Comparison of ENCODE assay signal across 8 cellular contexts in the genomic region with DNA sequence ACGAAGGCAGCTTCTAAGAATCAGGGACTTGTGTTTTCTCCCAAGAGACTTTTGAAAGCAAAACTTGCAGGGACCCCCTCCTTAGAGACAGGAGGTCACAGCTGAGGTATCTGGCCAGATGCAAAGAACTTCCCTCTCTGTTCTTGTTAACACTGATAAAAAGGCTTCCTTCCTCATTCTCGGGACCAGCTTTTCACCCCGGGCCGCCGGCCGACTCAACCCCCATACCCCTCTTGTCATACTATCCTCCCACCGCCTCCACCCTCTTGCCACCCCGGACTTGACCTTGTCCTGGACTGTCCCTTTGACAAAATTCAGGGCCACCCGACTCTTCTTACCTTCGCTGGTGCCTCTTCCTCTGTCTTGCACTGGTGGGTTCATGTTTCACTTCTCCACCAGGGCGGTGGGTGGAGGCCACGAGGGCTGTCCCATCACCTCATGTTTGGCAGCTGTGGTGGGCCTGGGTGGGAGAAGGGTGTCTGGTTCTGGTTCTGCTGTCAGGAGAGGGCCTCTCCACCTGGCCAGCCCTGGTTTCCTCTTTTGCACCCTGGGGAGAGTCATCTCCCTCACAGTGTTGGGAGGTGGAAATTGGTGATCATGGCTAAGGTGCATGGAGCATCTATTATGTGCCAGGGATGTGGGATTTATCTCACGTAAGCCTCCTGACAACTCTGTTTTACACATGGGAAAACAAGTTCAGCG. TPM values are rescaled to one million over a fixed set of nuclear protein-coding genes. Genes with fewer than 3 reads are reported as not detected.
A peak's percentile ranks its signal among the peaks of the same experiment; 100 is the strongest.
DNase-seq lines count a peak whose midpoint lies in the region; ATAC-seq and TF ChIP-seq lines count a peak whose summit lies in the region.

No MANE protein-coding gene starts in this region.

- no peak for TF ChIP-seq EP300 in sigmoid colon (IDR thresholded peaks at IDR 0.05)

- H3K27me3 Mint-ChIP-seq in activated CD4-positive, alpha-beta T cell treated with anti-CD3 and anti-CD28 coated beads, Interleukin-2, amount 10 ng/mL, durations not matched to agents 24 days and 14 days = no peaks in the 10 kb centered on the region
- peaks cover 2% of the 10 kb centered on the region for H3K27me3 Mint-ChIP-seq in mesothelial cell of epicardium (ENCODE audit: low read depth)

- peak overlapping the region; percentile 17 for H3K4me3 Mint-ChIP-seq in activated CD4-positive, alpha-beta T cell treated with anti-CD3 and anti-CD28 coated beads, Interleukin-2, amount 10 ng/mL, durations not matched to agents 24 days and 14 days
- no peak overlapping the region for H3K4me3 Mint-ChIP-seq in mesothelial cell of epicardium

- H3K36me3 ChIP-seq in sigmoid colon = no peaks in the 10 kb centered on the region

- TF ChIP-seq POLR2A in sigmoid colon (IDR thresholded peaks at IDR 0.05) = no peak

- no peaks in the 10 kb centered on the region for H3K27me3 ChIP-seq in sigmoid colon

- DNase-seq in activated CD4-positive, alpha-beta T cell treated with anti-CD3 and anti-CD28 coated beads, Interleukin-2, amount 10 ng/mL, durations not matched to agents 24 days and 14 days = peak; percentile 64
- no peak for DNase-seq in activated CD4-positive, alpha-beta T cell treated with anti-CD3 and anti-CD28 coated beads, Interleukin-2, amount 50 U/mL, for 48 hours
- DNase-seq in OCI-M2 (lab: John Stamatoyannopoulos, UW; ENCODE audit: unreplicated experiment) (peak; percentile 32), sigmoid colon (peak; percentile 64), mesothelial cell of epicardium (ENCODE audit: low spot score in 2 of 2, unreplicated experiment in 2 of 2) (no peak), NCI-H2227 treated with DMSO at 0.1 percent for 48 hours (lab: John Stamatoyannopoulos, UW) (no peak)
- DNase-seq in stimulated activated CD4-positive, alpha-beta T cell treated with anti-CD3 and anti-CD28 coated beads, Interleukin-2, amount 100 ng/mL, for 48 hours = no peak

- whole genome bisulfite sequencing in sigmoid colon, 2 donors = 56 to 86% methylated on average over 14 of the region's 14 CpGs

- intact Hi-C loops in activated CD4-positive, alpha-beta T cell treated with anti-CD3 and anti-CD28 coated beads, Interleukin-2, amount 10 ng/mL, durations not matched to agents 24 days and 14 days (cut with micrococcal nuclease) = no loop called here
- intact Hi-C loops in sigmoid colon (cut with DNase I) = no loop called here

- no peak for TF ChIP-seq CTCF in sigmoid colon (IDR thresholded peaks at IDR 0.05)
- TF ChIP-seq CTCF in mesothelial cell of epicardium (IDR thresholded peaks at IDR 0.05; ENCODE audit: unreplicated experiment) = no peak

- peak; percentile 53 for ATAC-seq in HG02852 (IDR thresholded peaks at IDR 0.05; ENCODE audit: unreplicated experiment)

- H3K4me3 ChIP-seq in sigmoid colon = no peak overlapping the region

- no peaks in the 10 kb centered on the region for H3K4me1 ChIP-seq in sigmoid colon

- H3K36me3 Mint-ChIP-seq in activated CD4-positive, alpha-beta T cell treated with anti-CD3 and anti-CD28 coated beads, Interleukin-2, amount 10 ng/mL, durations not matched to agents 24 days and 14 days (ENCODE audit: low read depth) = peaks cover 2% of the 10 kb centered on the region
- H3K36me3 Mint-ChIP-seq in mesothelial cell of epicardium = no peaks in the 10 kb centered on the region

- no peaks in the 10 kb centered on the region for H3K9me3 Mint-ChIP-seq in activated CD4-positive, alpha-beta T cell treated with anti-CD3 and anti-CD28 coated beads, Interleukin-2, amount 10 ng/mL, durations not matched to agents 24 days and 14 days
- no peaks in the 10 kb centered on the region for H3K9me3 Mint-ChIP-seq in mesothelial cell of epicardium

- peaks cover 66% of the 10 kb centered on the region for H3K4me1 Mint-ChIP-seq in activated CD4-positive, alpha-beta T cell treated with anti-CD3 and anti-CD28 coated beads, Interleukin-2, amount 10 ng/mL, durations not matched to agents 24 days and 14 days
- H3K4me1 Mint-ChIP-seq in mesothelial cell of epicardium = peaks cover 11% of the 10 kb centered on the region

- no peaks in the 10 kb centered on the region for H3K9me3 ChIP-seq in sigmoid colon

- no peak overlapping the region for H3K27ac ChIP-seq in sigmoid colon

- peak overlapping the region; percentile 27 for H3K27ac Mint-ChIP-seq in activated CD4-positive, alpha-beta T cell treated with anti-CD3 and anti-CD28 coated beads, Interleukin-2, amount 10 ng/mL, durations not matched to agents 24 days and 14 days
- H3K27ac Mint-ChIP-seq in mesothelial cell of epicardium = no peak overlapping the region

RNA-seq across cellular contexts. Expression of a gene that starts 32.5 kb away (rescaled TPM):
- total RNA-seq in activated CD4-positive, alpha-beta T cell treated with anti-CD3 and anti-CD28 coated beads, Interleukin-2, amount 10 ng/mL, durations not matched to agents 24 days and 14 days = 368 and 375 TPM in 2 replicates
- total RNA-seq in sigmoid colon (10 to 100 TPM; 12.5 to 81.9 (median 24.3) TPM), mesothelial cell of epicardium (31.9 to 37.6 TPM (median 35.4 TPM) in 3 replicates)
- polyA plus RNA-seq in sigmoid colon = 10 to 100 TPM; 11.1 to 32.2 (median 22.2) TPM

Comparison
In these comparisons a context has a peak if more than half of its experiments do, and no peak if none do; other contexts are left out.
1. DNase-seq: peak in activated CD4-positive, alpha-beta T cell treated with anti-CD3 and anti-CD28 coated beads, Interleukin-2, amount 10 ng/mL, durations not matched to agents 24 days and 14 days (single experiment), OCI-M2 (single experiment) and sigmoid colon (single experiment); none in activated CD4-positive, alpha-beta T cell treated with anti-CD3 and anti-CD28 coated beads, Interleukin-2, amount 50 U/mL, for 48 hours (0 of 2), mesothelial cell of epicardium (0 of 2), stimulated activated CD4-positive, alpha-beta T cell treated with anti-CD3 and anti-CD28 coated beads, Interleukin-2, amount 100 ng/mL, for 48 hours (0 of 2) and NCI-H2227 treated with DMSO at 0.1 percent for 48 hours (single experiment).